10 cellular contexts compared by ENCODE assay signal in genomic region chr1:33339413-33339812, GRCh38. TPM values are rescaled to one million over a fixed set of nuclear protein-coding genes. Genes with fewer than 3 reads are reported as not detected.
DNase-seq lines count a peak whose midpoint lies in the region; TF ChIP-seq lines count a peak whose summit lies in the region.
"Had no signal": no experiment of that assay in that cellular context is flagged by ENCODE, and none has a peak within 500 bp of the region (broad histone marks: within the 10 kb centered on the region; RNA-seq: fewer than 3 reads in every experiment).

No MANE protein-coding gene starts in this region.

- H3K9me3 ChIP-seq in SJCRH30 (replicated peaks) (no peaks in the 10 kb centered on the region), esophagus (ENCODE audit: control insufficient read depth in 2 of 2, insufficient read depth in 1 of 2, low read depth in 1 of 2, low read length in 1 of 2) (no peaks in the 10 kb centered on the region), mononuclear cell (ENCODE audit: low read depth, low read length) (no peaks in the 10 kb centered on the region), thyroid gland (no peaks in the 10 kb centered on the region)

- TF ChIP-seq CTCF in thyroid gland (IDR thresholded peaks at IDR 0.05): no peak

- intact Hi-C loops in thyroid gland (cut with DNase I): no loop called here

- WGBS in esophagus, 2 donors: 47 to 56% methylated on average over 2 of the region's 2 CpGs
- WGBS in thyroid gland, 2 donors: 6 to 14% methylated on average over 2 of the region's 2 CpGs

- H3K27ac ChIP-seq in SJCRH30 (peak overlapping the region; percentile 30), esophagus (ENCODE audit: low read depth in 2 of 2, low read length in 1 of 2) (peak overlapping the region; percentile 89 to 91), thyroid gland (peak overlapping the region; percentile 88 to 95 (median 94))

- no peak for TF ChIP-seq POLR2A in thyroid gland (IDR thresholded peaks at IDR 0.05)

- no peaks in the 10 kb centered on the region for H3K27me3 ChIP-seq in SJCRH30
- no peaks in the 10 kb centered on the region for H3K27me3 ChIP-seq in esophagus (ENCODE audit: control insufficient read depth in 1 of 2, insufficient read depth in 2 of 2, low read length in 2 of 2)
- H3K27me3 ChIP-seq in mononuclear cell (ENCODE audit: insufficient read depth, low read length): no peaks in the 10 kb centered on the region
- H3K27me3 ChIP-seq in thyroid gland: no peaks in the 10 kb centered on the region

- DNase-seq in SJCRH30 (no peak), thyroid gland (peak; percentile 63 to 66), NCI-H1105 treated with DMSO at 0.1 percent for 48 hours (lab: John Stamatoyannopoulos, UW) (no peak), NOMO-1 (lab: John Stamatoyannopoulos, UW; ENCODE audit: unreplicated experiment in 2 of 2) (no peak), NAMALWA (ENCODE audit: low spot score) (no peak)
- no peak for DNase-seq in activated naive CD4-positive, alpha-beta T cell (lab: John Stamatoyannopoulos, UW)
- DNase-seq: activated CD8-positive, alpha-beta memory T cell treated with anti-CD3 and anti-CD28 coated beads, Interleukin-2, amount 50 U/mL, for 48 hours; PC-3 had no signal

- H3K4me3 ChIP-seq in SJCRH30: no peak overlapping the region
- H3K4me3 ChIP-seq in esophagus (ENCODE audit: low read depth in 1 of 2, low read length in 2 of 2): no peak overlapping the region
- H3K4me3 ChIP-seq in mononuclear cell (ENCODE audit: low read length): peak overlapping the region; percentile 3
- no peak overlapping the region for H3K4me3 ChIP-seq in thyroid gland (replicated peaks in 1 of 3)

- H3K36me3 ChIP-seq in SJCRH30: peaks cover 52% of the 10 kb centered on the region
- no peaks in the 10 kb centered on the region for H3K36me3 ChIP-seq in esophagus (ENCODE audit: control insufficient read depth in 2 of 2, insufficient read depth in 2 of 2, low read length in 1 of 2)
- no peaks in the 10 kb centered on the region for H3K36me3 ChIP-seq in thyroid gland

- H3K4me1 ChIP-seq in SJCRH30: peaks cover 55% of the 10 kb centered on the region
- H3K4me1 ChIP-seq in esophagus (ENCODE audit: control insufficient read depth in 2 of 2, insufficient read depth in 2 of 2, low read length in 1 of 2): peaks cover 13 to 32% of the 10 kb centered on the region in 2 donors
- peaks cover 93% of the 10 kb centered on the region for H3K4me1 ChIP-seq in mononuclear cell (ENCODE audit: insufficient read depth, low read length)
- peaks cover 91 to 100% of the 10 kb centered on the region in 2 donors for H3K4me1 ChIP-seq in thyroid gland

RNA-seq across cellular contexts. Expression of gene A3GALT2, which starts 18.5 kb away (rescaled TPM):
- not detected in 2 replicates for total RNA-seq in SJCRH30 (2014; rRNA removed; shearing (Covaris generic))
- polyA plus RNA-seq in esophagus: under 1 TPM in 1 of 2 donors, not detected in 1; 0.04 TPM
- not detected for total RNA-seq in mononuclear cell
- total RNA-seq in thyroid gland: under 1 TPM in 1 of 4 donors, not detected in 3; 0.89 TPM
- total RNA-seq: PC-3 had no signal

Comparison
In these comparisons a context has a peak if more than half of its experiments do, and no peak if none do; other contexts are left out.
1. DNase-seq: peak in thyroid gland (2 of 2); none in SJCRH30 (0 of 2), NCI-H1105 treated with DMSO at 0.1 percent for 48 hours (single experiment), NOMO-1 (0 of 2), NAMALWA (single experiment) and activated naive CD4-positive, alpha-beta T cell (0 of 4).
2. H3K27ac ChIP-seq: peak in every context shown above with its lines; median percentile 94 in thyroid gland; 90 in esophagus; 30 in SJCRH30.